In the genomic region with DNA sequence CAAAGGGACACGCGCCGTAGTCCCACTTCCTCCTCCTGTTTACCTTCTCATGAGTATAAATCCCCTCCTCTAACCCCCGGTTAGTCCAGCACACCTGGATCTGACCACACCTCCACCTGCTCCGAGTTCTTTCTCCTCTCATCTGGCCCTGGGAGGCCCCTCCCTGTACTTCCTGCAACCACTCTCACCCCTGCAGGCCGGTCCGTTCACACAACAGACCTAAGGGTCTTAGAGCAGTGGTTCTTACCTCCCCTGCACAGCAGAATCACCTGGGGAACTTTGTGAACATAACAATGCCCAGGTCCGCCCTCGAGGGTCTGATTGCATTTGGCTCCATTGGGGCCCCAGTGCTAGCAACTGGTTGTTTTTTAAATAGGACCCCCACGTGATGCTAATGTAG, we compare ENCODE assay signal across 23 cellular contexts. TPM values are rescaled to one million over a fixed set of nuclear protein-coding genes. Genes with fewer than 3 reads are reported as not detected.
DNase-seq lines count a peak whose midpoint lies in the region; ATAC-seq and TF ChIP-seq lines count a peak whose summit lies in the region.
"Had no signal": no experiment of that assay in that cellular context is flagged by ENCODE, and none has a peak within 500 bp of the region (broad histone marks: within the 10 kb centered on the region; RNA-seq: fewer than 3 reads in every experiment).

No MANE protein-coding gene starts in this region.

- peaks cover 15% of the 10 kb centered on the region; the same call in 1 of the 2 replicates for H3K4me1 ChIP-seq in HUES48 (ENCODE audit: control insufficient read depth, insufficient read depth, low read length)

- no peaks in the 10 kb centered on the region for H3K36me3 Mint-ChIP-seq in T-helper 17 cell (ENCODE audit: low read depth)
- H3K36me3 Mint-ChIP-seq in memory B cell: no peaks in the 10 kb centered on the region
- no peaks in the 10 kb centered on the region for H3K36me3 Mint-ChIP-seq in CD4-positive, alpha-beta T cell (ENCODE audit: low read depth)
- H3K36me3 Mint-ChIP-seq: immature natural killer cell; naive thymus-derived CD8-positive, alpha-beta T cell; type B pancreatic cell had no signal

- no peaks in the 10 kb centered on the region for H3K36me3 ChIP-seq in HUES48 (ENCODE audit: control insufficient read depth, insufficient read depth, low read length)
- H3K36me3 ChIP-seq: spleen had no signal

- H3K4me3 ChIP-seq in HUES48 (ENCODE audit: low read depth, low read length): 0 out of 2 replicates have a peak overlapping the region, but pooled peaks have one; percentile 9
- H3K4me3 ChIP-seq: dorsolateral prefrontal cortex, spleen had no signal

- H3K9ac ChIP-seq in HUES48 (ENCODE audit: low read depth, low read length): no peak overlapping the region

- peak; percentile 69 for DNase-seq in ELF-1 (ENCODE audit: low read depth, low spot score)
- DNase-seq in T-helper 17 cell: no peak
- DNase-seq in memory B cell (ENCODE audit: low spot score in 2 of 2): no peak
- DNase-seq in CD4-positive, alpha-beta T cell: no peak
- DNase-seq: DMS79; dorsolateral prefrontal cortex; immature natural killer cell; naive thymus-derived CD8-positive, alpha-beta T cell; NCI-H2107; NCI-H774; spleen; stimulated activated naive CD4-positive, alpha-beta T cell had no signal

- H3K9me3 ChIP-seq in HUES48 (ENCODE audit: control insufficient read depth, insufficient read depth, low read length): 0 out of 2 replicates have a peak, but pooled peaks cover 3% of the 10 kb centered on the region
- H3K9me3 ChIP-seq in T-helper 17 cell (ENCODE audit: control insufficient read depth, low read length, poor library complexity, severe bottlenecking): no peaks in the 10 kb centered on the region
- no peaks in the 10 kb centered on the region for H3K9me3 ChIP-seq in CD4-positive, alpha-beta T cell (ENCODE audit: control insufficient read depth, low read length)
- H3K9me3 ChIP-seq: spleen had no signal

- TF ChIP-seq CTCF in CD4-positive, alpha-beta T cell (IDR thresholded peaks at IDR 0.05): no peak

- intact Hi-C loops in CD4-positive, alpha-beta T cell (cut with DNase I, micrococcal nuclease): loop anchor here in 1 of 2 experiments (5.0 kb wide), 3 partner anchors 92 to 1692 kb away; partner anchors contain the start of gene GRIN2A

- ATAC-seq in T-helper 17 cell: peak; percentile 9
- peak; percentile 52 for ATAC-seq in memory B cell (ENCODE audit: low read depth)
- no peak for ATAC-seq in SK-N-SH treated with all-trans-retinoic acid at 6 μM for 48 hours
- no peak for ATAC-seq in HG02759 (IDR thresholded peaks at IDR 0.05; ENCODE audit: unreplicated experiment)
- ATAC-seq in CD4-positive, alpha-beta T cell (ENCODE audit: poor library complexity): no peak
- ATAC-seq: Panc1 had no signal

- H3K27me3 ChIP-seq in HUES48 (ENCODE audit: control insufficient read depth, insufficient read depth, low read length): no peaks in the 10 kb centered on the region
- H3K27me3 ChIP-seq in CD4-positive, alpha-beta T cell (ENCODE audit: control insufficient read depth, insufficient read depth, low read length): no peaks in the 10 kb centered on the region
- H3K27me3 ChIP-seq: dorsolateral prefrontal cortex had no signal

- H3K4me1 Mint-ChIP-seq in T-helper 17 cell (no peaks in the 10 kb centered on the region), memory B cell (no peaks in the 10 kb centered on the region)
- H3K4me1 Mint-ChIP-seq in CD4-positive, alpha-beta T cell (ENCODE audit: low read depth): peaks cover 10% of the 10 kb centered on the region

- CTCF ChIA-PET in CD4-positive, alpha-beta T cell (lab: Charles Lee): no interaction called here

- POLR2A ChIA-PET in CD4-positive, alpha-beta T cell (lab: Charles Lee): no interaction called here

- peaks cover 14% of the 10 kb centered on the region for H3K27me3 Mint-ChIP-seq in T-helper 17 cell
- peaks cover 2% of the 10 kb centered on the region for H3K27me3 Mint-ChIP-seq in memory B cell
- H3K27me3 Mint-ChIP-seq in CD4-positive, alpha-beta T cell: peaks cover 10% of the 10 kb centered on the region
- H3K27me3 Mint-ChIP-seq: progenitor cell of endocrine pancreas had no signal

- no peak overlapping the region for H3K27ac Mint-ChIP-seq in T-helper 17 cell
- no peak overlapping the region for H3K27ac Mint-ChIP-seq in memory B cell
- H3K27ac Mint-ChIP-seq in CD4-positive, alpha-beta T cell: no peak overlapping the region
- H3K27ac Mint-ChIP-seq: activated T-helper 1 cell treated with anti-CD3 and anti-CD28 coated beads, Interleukin-12 subunit alpha, Interleukin-12 subunit beta, Interleukin-2, Interleukin-4 antibody, amounts not matched to agents 30 ng/mL and 10 ng/mL and 1 ng/mL, durations not matched to agents 14 hours and 24 hours and 36 hours; immature natural killer cell; naive thymus-derived CD8-positive, alpha-beta T cell; progenitor cell of endocrine pancreas; type B pancreatic cell had no signal

- H3K9me3 Mint-ChIP-seq in memory B cell: no peaks in the 10 kb centered on the region
- no peaks in the 10 kb centered on the region for H3K9me3 Mint-ChIP-seq in CD4-positive, alpha-beta T cell
- H3K9me3 Mint-ChIP-seq: immature natural killer cell; naive thymus-derived CD8-positive, alpha-beta T cell; type B pancreatic cell had no signal

- H3K27ac ChIP-seq in HUES48 (ENCODE audit: low read depth, low read length): no peak overlapping the region
- no peak overlapping the region for H3K27ac ChIP-seq in CD4-positive, alpha-beta T cell (ENCODE audit: low read depth, low read length)
- H3K27ac ChIP-seq: dorsolateral prefrontal cortex, spleen had no signal

- H3K4me3 Mint-ChIP-seq in T-helper 17 cell: no peak overlapping the region
- no peak overlapping the region for H3K4me3 Mint-ChIP-seq in memory B cell
- H3K4me3 Mint-ChIP-seq in CD4-positive, alpha-beta T cell: no peak overlapping the region
- H3K4me3 Mint-ChIP-seq: activated T-helper 1 cell treated with anti-CD3 and anti-CD28 coated beads, Interleukin-12 subunit alpha, Interleukin-12 subunit beta, Interleukin-2, Interleukin-4 antibody, amounts not matched to agents 30 ng/mL and 10 ng/mL and 1 ng/mL, durations not matched to agents 14 hours and 24 hours and 36 hours; immature natural killer cell; naive thymus-derived CD8-positive, alpha-beta T cell; type B pancreatic cell had no signal

TF ChIP-seq in SK-N-SH treated with all-trans-retinoic acid at 6 μM for 48 hours, 23 proteins besides CTCF, POLR2A, EP300 and RAD21 (continues in another document):
- no peak for TF ChIP-seq TCF4 (CRISPR knock-in tag; IDR thresholded peaks at IDR 0.05; ENCODE audit: borderline replicate concordance)
- no peak for TF ChIP-seq ZNF8 (CRISPR knock-in tag; IDR thresholded peaks at IDR 0.05)
- no peak for TF ChIP-seq CSRNP3 (CRISPR knock-in tag; IDR thresholded peaks at IDR 0.05)
- no peak for TF ChIP-seq ZC3H10 (CRISPR knock-in tag; IDR thresholded peaks at IDR 0.05)
- TF ChIP-seq TSHZ2 (CRISPR knock-in tag; IDR thresholded peaks at IDR 0.05): no peak
- no peak for TF ChIP-seq ISL1 (CRISPR knock-in tag; IDR thresholded peaks at IDR 0.05)
- TF ChIP-seq ZFP30 (CRISPR knock-in tag; IDR thresholded peaks at IDR 0.05): no peak

RNA-seq across cellular contexts. Expression of gene TMEM114, which starts 24.8 kb away (rescaled TPM):
- total RNA-seq in T-helper 17 cell: not detected
- total RNA-seq in CD4-positive, alpha-beta T cell: not detected
- total RNA-seq: activated T-helper 1 cell treated with anti-CD3 and anti-CD28 coated beads, Interleukin-12 subunit alpha, Interleukin-12 subunit beta, Interleukin-2, Interleukin-4 antibody, amounts not matched to agents 30 ng/mL and 10 ng/mL and 1 ng/mL, durations not matched to agents 14 hours and 24 hours and 36 hours; bronchial epithelial cell; glomerular endothelial cell; lung microvascular endothelial cell; MCF 10A; naive thymus-derived CD8-positive, alpha-beta T cell; spleen had no signal

RNA-seq across cellular contexts. Expression of gene METTL22, which starts 56.0 kb away (rescaled TPM):
- total RNA-seq in T-helper 17 cell: 10 to 100 TPM; 23.9 to 30.2 TPM
- 10 to 100 TPM; 23.2 to 26.5 TPM for total RNA-seq in CD4-positive, alpha-beta T cell

Comparison
In these comparisons a context has a peak if more than half of its experiments do, and no peak if none do; other contexts are left out.
1. ATAC-seq: peak in T-helper 17 cell (single experiment) and memory B cell (single experiment); none in SK-N-SH treated with all-trans-retinoic acid at 6 μM for 48 hours (single experiment), HG02759 (single experiment) and CD4-positive, alpha-beta T cell (single experiment).